In the genomic region with DNA sequence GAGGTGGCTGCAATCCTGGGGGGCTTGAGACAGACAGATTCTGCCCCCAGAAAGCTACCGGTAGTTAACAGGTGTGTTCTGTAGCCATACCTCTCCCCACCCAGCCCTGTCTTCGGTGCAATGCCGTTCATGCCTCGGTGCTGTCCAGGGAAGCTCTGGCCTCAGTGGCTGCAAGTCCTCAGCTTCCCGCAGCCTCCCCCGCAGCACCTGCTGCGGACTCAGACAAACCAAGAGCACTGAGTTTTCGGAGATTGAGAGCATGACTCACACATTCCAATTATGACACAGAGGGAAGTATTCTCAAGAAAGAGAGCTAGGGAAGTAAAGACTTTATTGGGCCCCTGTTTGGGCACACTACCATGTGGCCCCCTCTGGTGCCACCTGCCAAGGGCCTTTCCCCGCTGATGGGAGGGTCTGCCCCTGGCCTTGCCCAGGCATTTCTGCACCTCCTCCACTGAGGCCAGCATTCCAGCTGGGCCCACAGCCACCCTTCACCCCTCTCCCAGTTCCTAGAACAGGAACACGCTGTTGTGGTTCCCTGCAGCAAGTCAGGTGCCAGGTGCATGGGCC, we compare ENCODE assay signal across 8 cellular contexts. TPM values are rescaled to one million over a fixed set of nuclear protein-coding genes. Genes with fewer than 3 reads are reported as not detected.
DNase-seq lines count a peak whose midpoint lies in the region; ATAC-seq, FAIRE-seq and TF ChIP-seq lines count a peak whose summit lies in the region.

No MANE protein-coding gene starts in this region.

- H3K27me3 Mint-ChIP-seq in activated CD8-positive, alpha-beta T cell treated with anti-CD3 and anti-CD28 coated beads, Interleukin-2, amount 10 ng/mL, durations not matched to agents 7 days and 5 days (ENCODE audit: low read depth): no peaks in the 10 kb centered on the region

- H3K9ac ChIP-seq in keratinocyte (ENCODE audit: control insufficient read depth, extremely low read depth, insufficient read depth, low read length): no peak overlapping the region

- H3K9me3 ChIP-seq in keratinocyte (ENCODE audit: control insufficient read depth, low read depth, low read length): no peaks in the 10 kb centered on the region
- H3K9me3 ChIP-seq in upper lobe of left lung: no peaks in the 10 kb centered on the region

- no peaks in the 10 kb centered on the region for H4K20me1 ChIP-seq in keratinocyte (ENCODE audit: control insufficient read depth, extremely low read depth, insufficient read depth, low read length)

- peaks cover 55% of the 10 kb centered on the region for H3K4me1 Mint-ChIP-seq in activated CD8-positive, alpha-beta T cell treated with anti-CD3 and anti-CD28 coated beads, Interleukin-2, amount 10 ng/mL, durations not matched to agents 7 days and 5 days (ENCODE audit: low read depth)

- H3K4me2 ChIP-seq in keratinocyte (ENCODE audit: control insufficient read depth, extremely low read depth, insufficient read depth, low read depth, low read length): peak overlapping the region; percentile 2

- H3K36me3 ChIP-seq in keratinocyte (ENCODE audit: control insufficient read depth in 2 of 2, extremely low read depth in 1 of 2, insufficient read depth in 2 of 2, low read length in 2 of 2) (no peaks in the 10 kb centered on the region), upper lobe of left lung (no peaks in the 10 kb centered on the region)

- H3K27me3 ChIP-seq in keratinocyte (ENCODE audit: control insufficient read depth, extremely low read depth, insufficient read depth, low read length) (no peaks in the 10 kb centered on the region), upper lobe of left lung (no peaks in the 10 kb centered on the region)

- dilution Hi-C loops in keratinocyte (cut with MboI; ENCODE audit: extremely low pct_ligation_motif_present, low sequenced_read_pairs): no loop called here

- no peaks in the 10 kb centered on the region for H3K79me2 ChIP-seq in keratinocyte (ENCODE audit: control insufficient read depth, insufficient read depth, low read length)

- TF ChIP-seq CTCF in keratinocyte (optimal IDR thresholded peaks at IDR 0.05 in 1 of 3, IDR thresholded peaks at IDR 0.05 in 1 of 3, conservative IDR thresholded peaks at IDR 0.05 in 1 of 3; ENCODE audit: extremely low read depth in 1 of 3, insufficient read depth in 2 of 3, low read length in 3 of 3) (no peak), upper lobe of left lung (IDR thresholded peaks at IDR 0.05) (no peak)

- WGBS in upper lobe of left lung, 2 donors: 62 to 70% methylated on average over 8 to 10 of the region's 10 CpGs

- TF ChIP-seq POLR2A in upper lobe of left lung (IDR thresholded peaks at IDR 0.05): no peak

- DNase-seq in AG08396 (ENCODE audit: low spot score) (peak; percentile 16), keratinocyte (ENCODE audit: low read depth, low spot score) (no peak), upper lobe of left lung (peak in 1 of 2 donors; percentile 48), NCI-H2029 (lab: John Stamatoyannopoulos, UW) (no peak), cerebellum (ENCODE audit: low spot score) (no peak)
- peak; percentile 49 for DNase-seq in activated CD8-positive, alpha-beta T cell treated with anti-CD3 and anti-CD28 coated beads, Interleukin-2, amount 10 ng/mL, durations not matched to agents 7 days and 5 days

- H2AFZ ChIP-seq in keratinocyte (ENCODE audit: control insufficient read depth, low read length): no peak overlapping the region

- H3K4me3 ChIP-seq in keratinocyte (ENCODE audit: control insufficient read depth in 2 of 3, extremely low read depth in 1 of 3, insufficient read depth in 2 of 3, low read depth in 1 of 3, low read length in 3 of 3) (no peak overlapping the region), upper lobe of left lung (no peak overlapping the region)

- H3K4me1 ChIP-seq in keratinocyte (ENCODE audit: control insufficient read depth, extremely low read depth, insufficient read depth, low read length) (peaks cover 7% of the 10 kb centered on the region), upper lobe of left lung (peaks cover 0 to 5% (median 0%) of the 10 kb centered on the region in 4 donors)

- no peak for FAIRE-seq in keratinocyte (lab: Jason Lieb, UNC)

- POLR2A ChIA-PET in activated CD8-positive, alpha-beta T cell treated with anti-CD3 and anti-CD28 coated beads, Interleukin-2, amount 10 ng/mL, durations not matched to agents 7 days and 5 days (lab: Charles Lee): interaction anchor here (0.8 to 6.7 kb wide), 8 partner anchors 9 to 58 kb away, joined by 3 to 59 read pairs (median 4); partner anchors contain the start of gene EZH2

- peaks cover 5% of the 10 kb centered on the region for H3K36me3 Mint-ChIP-seq in activated CD8-positive, alpha-beta T cell treated with anti-CD3 and anti-CD28 coated beads, Interleukin-2, amount 10 ng/mL, durations not matched to agents 7 days and 5 days (ENCODE audit: low read depth)

- no peaks in the 10 kb centered on the region for H3K9me1 ChIP-seq in keratinocyte (ENCODE audit: control insufficient read depth, extremely low read depth, insufficient read depth, low read length)

- ATAC-seq in GM19463 (IDR thresholded peaks at IDR 0.05; ENCODE audit: unreplicated experiment) (peak; percentile 62), HG03565 (IDR thresholded peaks at IDR 0.05; ENCODE audit: unreplicated experiment) (peak; percentile 48), upper lobe of left lung (ENCODE audit: low FRiP score in 2 of 2) (peak; percentile 27 to 34)
- ATAC-seq in activated CD8-positive, alpha-beta T cell treated with anti-CD3 and anti-CD28 coated beads, Interleukin-2, amount 10 ng/mL, durations not matched to agents 7 days and 5 days: peak; percentile 35

- H3K27ac ChIP-seq in keratinocyte (ENCODE audit: control insufficient read depth, insufficient read depth, low read length): no peak overlapping the region
- H3K27ac ChIP-seq in upper lobe of left lung: no peak overlapping the region

- no peak overlapping the region for H3K4me3 Mint-ChIP-seq in activated CD8-positive, alpha-beta T cell treated with anti-CD3 and anti-CD28 coated beads, Interleukin-2, amount 10 ng/mL, durations not matched to agents 7 days and 5 days

- no peaks in the 10 kb centered on the region for H3K9me3 Mint-ChIP-seq in activated CD8-positive, alpha-beta T cell treated with anti-CD3 and anti-CD28 coated beads, Interleukin-2, amount 10 ng/mL, durations not matched to agents 7 days and 5 days (ENCODE audit: insufficient read depth)

- H3K27ac Mint-ChIP-seq in activated CD8-positive, alpha-beta T cell treated with anti-CD3 and anti-CD28 coated beads, Interleukin-2, amount 10 ng/mL, durations not matched to agents 7 days and 5 days: peak overlapping the region; percentile 89

- no peak for TF ChIP-seq EP300 in upper lobe of left lung (IDR thresholded peaks at IDR 0.05)

- CTCF ChIA-PET in activated CD8-positive, alpha-beta T cell treated with anti-CD3 and anti-CD28 coated beads, Interleukin-2, amount 10 ng/mL, durations not matched to agents 7 days and 5 days (lab: Charles Lee): interaction anchor here (0.7 to 4.2 kb wide), 6 partner anchors 9 to 58 kb away, joined by 3 to 36 read pairs (median 4); no protein-coding TSS in a partner anchor

RNA-seq across cellular contexts. Expression of gene EZH2, which starts 30.2 kb away (rescaled TPM):
- 100 to 1,000 TPM; 115 to 118 TPM for total RNA-seq in activated CD8-positive, alpha-beta T cell treated with anti-CD3 and anti-CD28 coated beads, Interleukin-2, amount 10 ng/mL, durations not matched to agents 7 days and 5 days
- polyA plus RNA-seq in keratinocyte: 6.7 to 16.0 TPM (median 11.5 TPM) in 3 replicates
- polyA plus RNA-seq in keratinocyte (2011; ENCODE audit: low read depth): 14.5 TPM
- 5.5 and 7.9 TPM in 2 replicates for polyA plus RNA-seq in keratinocyte (2011; cell fraction: cytosol; rRNA removed)
- polyA plus RNA-seq in keratinocyte (2011; cell fraction: nucleus; rRNA removed): 11.2 and 16.8 TPM in 2 replicates
- 7.3 and 7.4 TPM in 2 replicates for polyA plus RNA-seq in keratinocyte (2012; ENCODE audit: low replicate concordance)
- polyA minus RNA-seq in keratinocyte: 2.5 to 7.0 TPM (median 4.1 TPM) in 3 replicates
- polyA minus RNA-seq in keratinocyte (2011; cell fraction: cytosol; rRNA and poly(A)+ RNA removed): 3.3 TPM
- 4.7 and 6.4 TPM in 2 replicates for polyA minus RNA-seq in keratinocyte (2011; cell fraction: nucleus; rRNA and poly(A)+ RNA removed)
- 1 to 10 TPM in 5 of 6 donors, under 1 TPM in 1; 0.89 to 4.6 (median 3.1) TPM for total RNA-seq in upper lobe of left lung
- total RNA-seq in cerebellum: 42.7 TPM

Comparison
In these comparisons a context has a peak if more than half of its experiments do, and no peak if none do; other contexts are left out.
1. DNase-seq: peak in AG08396 (single experiment) and activated CD8-positive, alpha-beta T cell treated with anti-CD3 and anti-CD28 coated beads, Interleukin-2, amount 10 ng/mL, durations not matched to agents 7 days and 5 days (single experiment); none in keratinocyte (single experiment), NCI-H2029 (single experiment) and cerebellum (single experiment).
2. Peak in every context shown above with its lines, with median percentiles within 50 percentile points of each other: ATAC-seq.